8 cellular contexts compared by ENCODE assay signal in genomic region chr7:73578342-73579124, GRCh38.
DNase-seq lines count a peak whose midpoint lies in the region; ATAC-seq and TF ChIP-seq lines count a peak whose summit lies in the region.

TBL2 (minus strand) TSS chr7:73578579; CDS start chr7:73578549, 30 bp downstream.

- TF ChIP-seq CTCF in AG10803 (conservative IDR thresholded peaks at IDR 0.05; ENCODE audit: low read length), result peak; percentile 18; the same call in 1 of the 2 replicates

- ATAC-seq in GM19023 (IDR thresholded peaks at IDR 0.05; ENCODE audit: unreplicated experiment), result peak; percentile 90
- ATAC-seq in HG03280 (IDR thresholded peaks at IDR 0.05; ENCODE audit: unreplicated experiment), result peak; percentile 90

- peak within 1 kb of the TSS; percentile 93 for H3K4me3 ChIP-seq in AG10803 (ENCODE audit: low read length)

- DNase-seq in AG10803 (ENCODE audit: low read depth), result peak; percentile 98
- DNase-seq in NCI-H345 treated with DMSO at 0.1 percent for 48 hours (lab: John Stamatoyannopoulos, UW; ENCODE audit: unreplicated experiment), result peak; percentile 99
- DNase-seq in activated CD4-positive, CD25-positive, alpha-beta regulatory T cell (lab: John Stamatoyannopoulos, UW), result peak; percentile 100
- DNase-seq in central memory CD4-positive, alpha-beta T cell, result peak; percentile 98
- DNase-seq in iris pigment epithelial cell (ENCODE audit: low read depth), result peak; percentile 98
- DNase-seq in stimulated activated CD4-positive, alpha-beta T cell treated with anti-CD3 and anti-CD28 coated beads, Interleukin-12 subunit alpha, Interleukin-12 subunit beta, amount 100 ng/mL, for 4 hours, result peak; percentile 99

Comparison
In these comparisons a context has a peak if more than half of its experiments do, and no peak if none do; other contexts are left out.
1. Peak in every context shown above with its lines: DNase-seq, ATAC-seq and H3K4me3 ChIP-seq.